21 cellular contexts compared by ENCODE assay signal in genomic region chr15:97598353-97598798, GRCh38.
DNase-seq lines count a peak whose midpoint lies in the region; TF ChIP-seq lines count a peak whose summit lies in the region.
"Had no signal": no experiment of that assay in that cellular context is flagged by ENCODE, and none has a peak within 500 bp of the region (broad histone marks: within the 10 kb centered on the region; RNA-seq: fewer than 3 reads in every experiment).

No MANE protein-coding gene starts in this region.

- no CpG with 5 or more reads among the region's 6 CpGs for WGBS in mesendoderm (ENCODE audit: extremely low coverage, insufficient coverage, low lambda C conversion rate)

- H4K8ac ChIP-seq in mesendoderm (ENCODE audit: low read depth, low read length), result no peak overlapping the region

- H2BK15ac ChIP-seq in mesendoderm (replicated peaks; ENCODE audit: low read depth), result no peak overlapping the region

- no peak overlapping the region for H3K18ac ChIP-seq in mesendoderm (ENCODE audit: low read length)

- H3K4me2 ChIP-seq in mesendoderm (ENCODE audit: low read length), result no peak overlapping the region

- H3K36me3 ChIP-seq in HEK293 (ENCODE audit: control insufficient read depth in 2 of 2, insufficient read depth in 1 of 2, low read length in 2 of 2), result no peaks in the 10 kb centered on the region
- no peaks in the 10 kb centered on the region for H3K36me3 ChIP-seq in mesendoderm (ENCODE audit: control insufficient read depth, insufficient read depth, low read length)
- H3K36me3 ChIP-seq: sigmoid colon, suprapubic skin had no signal

- TF ChIP-seq CTCF in HEK293 (tag by site-specific recombination; IDR thresholded peaks at IDR 0.05), result no peak

- H2BK5ac ChIP-seq in mesendoderm (ENCODE audit: low read length), result peak overlapping the region; percentile 80

- H3K27ac ChIP-seq in HEK293 (ENCODE audit: extremely low read depth, low read depth, low read length) (peak overlapping the region; percentile 73), mesendoderm (ENCODE audit: low read depth, low read length) (peak overlapping the region; percentile 19)
- H3K27ac ChIP-seq: RWPE1, sigmoid colon, SK-N-MC, suprapubic skin had no signal

- DNase-seq in NCI-H1436 (lab: John Stamatoyannopoulos, UW), result peak; percentile 72
- DNase-seq in NCI-H748 treated with DMSO at 0.1 percent for 48 hours (lab: John Stamatoyannopoulos, UW), result peak; percentile 8
- DNase-seq in mesendoderm, result no peak
- no peak for DNase-seq in medulla oblongata (ENCODE audit: extremely low spot score)
- no peak for DNase-seq in islet precursor cell
- no peak for DNase-seq in NAMALWA (ENCODE audit: low spot score)
- DNase-seq: activated CD4-positive, alpha-beta T cell treated with anti-CD3 and anti-CD28 coated beads, Interleukin-2, amount 50 U/mL, for 48 hours; aorta; Calu3; caudate nucleus; H9; hippocampal formation; NCI-H526; sigmoid colon; stimulated activated CD4-positive, alpha-beta T cell treated with anti-CD3 and anti-CD28 coated beads, Interleukin-15, amount 100 ng/mL, for 24 hours; stimulated activated naive B cell treated with anti-CD40 and anti-IgM and Interleukin-4, amounts not matched to agents 10 μg/mL and 1 μg/mL and 100 μg/mL, for 72 hours had no signal

- H3K9me3 ChIP-seq in HEK293 (ENCODE audit: control insufficient read depth, insufficient read depth, low read depth, low read length), result no peaks in the 10 kb centered on the region; the same call in 1 of the 2 replicates
- H3K9me3 ChIP-seq: sigmoid colon, suprapubic skin had no signal

- CTCF ChIA-PET in HEK293 (lab: Yijun Ruan, JAX), result interaction anchor here (0.6 kb wide), 1 partner anchor 10 kb away, joined by 4 read pairs; no protein-coding TSS in a partner anchor

- no peak overlapping the region for H3K9ac ChIP-seq in mesendoderm (ENCODE audit: low read length)

- no peaks in the 10 kb centered on the region for H3K79me2 ChIP-seq in mesendoderm (ENCODE audit: control insufficient read depth, insufficient read depth, low read length)

- peak overlapping the region; percentile 20 for H3K56ac ChIP-seq in mesendoderm (ENCODE audit: low read length)

- no peak overlapping the region for H2BK120ac ChIP-seq in mesendoderm (ENCODE audit: low read depth, low read length)

- H3K4me1 ChIP-seq in HEK293 (ENCODE audit: control insufficient read depth, insufficient read depth, low read length) (peaks cover 28% of the 10 kb centered on the region), mesendoderm (ENCODE audit: control insufficient read depth, low read depth, low read length) (no peaks in the 10 kb centered on the region)
- H3K4me1 ChIP-seq: sigmoid colon, suprapubic skin had no signal

- H3K23ac ChIP-seq in mesendoderm (ENCODE audit: low read length), result no peak overlapping the region

- no peak overlapping the region for H2AK5ac ChIP-seq in mesendoderm (ENCODE audit: low read length)

- no peak overlapping the region for H3K4ac ChIP-seq in mesendoderm (ENCODE audit: low read depth, low read length)

- POLR2A ChIA-PET in HEK293 (lab: Yijun Ruan, JAX), result interaction anchor here (1.0 to 1.1 kb wide), 2 partner anchors 94 to 157 kb away, joined by 3 read pairs; no protein-coding TSS in a partner anchor

- no peak overlapping the region for H4K5ac ChIP-seq in mesendoderm (ENCODE audit: low read length)

- no peaks in the 10 kb centered on the region for H3K79me1 ChIP-seq in mesendoderm (ENCODE audit: low read length)

- H3K27me3 ChIP-seq in mesendoderm (ENCODE audit: insufficient read depth, low read length, poor library complexity), result no peaks in the 10 kb centered on the region
- H3K27me3 ChIP-seq: sigmoid colon, suprapubic skin had no signal

- no peak overlapping the region for H3K4me3 ChIP-seq in HEK293 (ENCODE audit: low read depth, low read length)
- H3K4me3 ChIP-seq in mesendoderm (ENCODE audit: low read length), result no peak overlapping the region
- H3K4me3 ChIP-seq: K562, sigmoid colon, SK-N-MC, suprapubic skin had no signal

TF ChIP-seq in HEK293, 187 proteins besides CTCF, POLR2A, EP300 and RAD21 (continues in another document):
- no peak for TF ChIP-seq ZNF626 (tag by site-specific recombination; IDR thresholded peaks at IDR 0.05)
- peak; percentile 99 for TF ChIP-seq TCF7L2 (IDR thresholded peaks at IDR 0.05; ENCODE audit: borderline replicate concordance, low read depth, low read length)
- TF ChIP-seq ZNF132 (tag by site-specific recombination; IDR thresholded peaks at IDR 0.05; ENCODE audit: borderline replicate concordance), result no peak
- no peak for TF ChIP-seq ZBTB49 (tag by site-specific recombination; IDR thresholded peaks at IDR 0.05; ENCODE audit: low read depth)
- no peak for TF ChIP-seq ZNF707 (tag by site-specific recombination; IDR thresholded peaks at IDR 0.05)
- TF ChIP-seq ZSCAN18 (tag by site-specific recombination; IDR thresholded peaks at IDR 0.05), result no peak
- no peak for TF ChIP-seq ZNF324 (tag by site-specific recombination; IDR thresholded peaks at IDR 0.05)
- peak; percentile 69 for TF ChIP-seq TRIM28 (IDR thresholded peaks at IDR 0.05; ENCODE audit: borderline replicate concordance, low read length)
- TF ChIP-seq ZNF510 (tag by site-specific recombination; IDR thresholded peaks at IDR 0.05; ENCODE audit: insufficient replicate concordance), result no peak
- TF ChIP-seq ZNF362 (tag by site-specific recombination; IDR thresholded peaks at IDR 0.05), result peak; percentile 52; the same call in 1 of the 2 replicates
- peak; percentile 92 for TF ChIP-seq WT1 (tag by site-specific recombination; IDR thresholded peaks at IDR 0.05)
- TF ChIP-seq ZNF610 (tag by site-specific recombination; IDR thresholded peaks at IDR 0.05; ENCODE audit: borderline replicate concordance), result no peak
- TF ChIP-seq KLF1 (tag by site-specific recombination; IDR thresholded peaks at IDR 0.05), result no peak
- no peak for TF ChIP-seq IKZF3 (tag by site-specific recombination; IDR thresholded peaks at IDR 0.05)
- no peak for TF ChIP-seq ZNF114 (tag by site-specific recombination; IDR thresholded peaks at IDR 0.05)
- TF ChIP-seq ZNF692 (tag by site-specific recombination; IDR thresholded peaks at IDR 0.05), result no peak
- no peak for TF ChIP-seq ZNF169 (tag by site-specific recombination; IDR thresholded peaks at IDR 0.05)
- no peak for TF ChIP-seq SCRT2 (tag by site-specific recombination; IDR thresholded peaks at IDR 0.05)
- no peak for TF ChIP-seq ZNF426 (tag by site-specific recombination; IDR thresholded peaks at IDR 0.05)
- TF ChIP-seq KLF7 (tag by site-specific recombination; IDR thresholded peaks at IDR 0.05; ENCODE audit: borderline replicate concordance), result no peak
- no peak for TF ChIP-seq ZNF37A (tag by site-specific recombination; IDR thresholded peaks at IDR 0.05)
- 0 out of 2 replicates have a peak, but pooled peaks have one; percentile 14 for TF ChIP-seq ZNF394 (tag by site-specific recombination; IDR thresholded peaks at IDR 0.05; ENCODE audit: borderline replicate concordance)
- TF ChIP-seq ZNF777 (tag by site-specific recombination; IDR thresholded peaks at IDR 0.05; ENCODE audit: borderline replicate concordance), result no peak

Comparison
In these comparisons a context has a peak if more than half of its experiments do, and no peak if none do; other contexts are left out.
1. DNase-seq: peak in NCI-H1436 (single experiment) and NCI-H748 treated with DMSO at 0.1 percent for 48 hours (single experiment); none in mesendoderm (single experiment), medulla oblongata (single experiment), islet precursor cell (single experiment) and NAMALWA (single experiment).